Comparison of ENCODE assay signal across 1 cellular context in genomic region chr13:59346861-59347470, GRCh38.
A peak's percentile ranks its signal among the peaks of the same experiment; 100 is the strongest.
TF ChIP-seq lines count a peak whose summit lies in the region.

No MANE protein-coding gene starts in this region.

TF ChIP-seq in K562, 482 proteins besides CTCF, POLR2A, EP300 and RAD21 (continued from another document):
- no peak for TF ChIP-seq MGA (IDR thresholded peaks at IDR 0.05)
- TF ChIP-seq ZNF707 (CRISPR knock-in tag; conservative IDR thresholded peaks at IDR 0.05) = no peak
- no peak for TF ChIP-seq NFIX (CRISPR knock-in tag; IDR thresholded peaks at IDR 0.05; ENCODE audit: low read depth)
- no peak for TF ChIP-seq HDAC2 (IDR thresholded peaks at IDR 0.05)
- TF ChIP-seq RFX1 (IDR thresholded peaks at IDR 0.05) = peak; percentile 79
- TF ChIP-seq PKNOX1 (IDR thresholded peaks at IDR 0.05) = peak; percentile 29; the same call in 1 of the 2 replicates
- TF ChIP-seq TAF7 (tag; IDR thresholded peaks at IDR 0.05) = no peak
- TF ChIP-seq SMARCB1 (IDR thresholded peaks at IDR 0.05; ENCODE audit: insufficient read length, low read depth) = no peak
- no peak for TF ChIP-seq FOXK2 (conservative IDR thresholded peaks at IDR 0.05 in 1 of 2, IDR thresholded peaks at IDR 0.05 in 1 of 2; ENCODE audit: low read depth in 2 of 2)
